ENCODE assay signal across 1 cellular context in genomic region chr14:104880584-104881210, GRCh38.
TF ChIP-seq lines count a peak whose summit lies in the region.

No MANE protein-coding gene starts in this region.

TF ChIP-seq in H1, 55 proteins besides CTCF, POLR2A, EP300 and RAD21:
- no peak for TF ChIP-seq TBP (IDR thresholded peaks at IDR 0.05; ENCODE audit: low read depth, low read length)
- no peak for TF ChIP-seq CHD2 (IDR thresholded peaks at IDR 0.05; ENCODE audit: low read length)
- no peak for TF ChIP-seq TAF1 (IDR thresholded peaks at IDR 0.05; ENCODE audit: low read depth, low read length)
- TF ChIP-seq FOSL1 (IDR thresholded peaks at IDR 0.05; ENCODE audit: insufficient read depth, low read depth, low read length), result no peak
- no peak for TF ChIP-seq SRF (IDR thresholded peaks at IDR 0.05; ENCODE audit: low read depth, low read length)
- no peak for TF ChIP-seq SAP30 (IDR thresholded peaks at IDR 0.05; ENCODE audit: insufficient read depth, insufficient replicate concordance, low read length)
- TF ChIP-seq KDM1A (IDR thresholded peaks at IDR 0.05; ENCODE audit: borderline replicate concordance, low read length), result no peak
- TF ChIP-seq GABPA (IDR thresholded peaks at IDR 0.05; ENCODE audit: borderline replicate concordance, insufficient read depth, low read length), result no peak
- no peak for TF ChIP-seq GTF2F1 (IDR thresholded peaks at IDR 0.05; ENCODE audit: borderline replicate concordance, low read depth, low read length)
- no peak for TF ChIP-seq BCL11A (IDR thresholded peaks at IDR 0.05; ENCODE audit: low read depth in 2 of 2, low read length in 2 of 2)
- no peak for TF ChIP-seq HDAC2 (IDR thresholded peaks at IDR 0.05; ENCODE audit: borderline replicate concordance in 1 of 2, low read depth in 2 of 2, low read length in 2 of 2)
- TF ChIP-seq SIN3A (conservative IDR thresholded peaks at IDR 0.05 in 1 of 2, IDR thresholded peaks at IDR 0.05 in 1 of 2; ENCODE audit: low read depth in 1 of 2, low read length in 2 of 2), result no peak
- TF ChIP-seq ZNF274 (IDR thresholded peaks at IDR 0.05; ENCODE audit: borderline replicate concordance, extremely low read depth, low read length), result no peak
- no peak for TF ChIP-seq ASH2L (IDR thresholded peaks at IDR 0.05; ENCODE audit: low read length)
TF ChIP-seq in H1: peak in this region for 0.
